In genomic region chr9:38269752-38270151, GRCh38 we compare ENCODE assay signal across 16 cellular contexts.
DNase-seq lines count a peak whose midpoint lies in the region; ATAC-seq and TF ChIP-seq lines count a peak whose summit lies in the region.
"Had no signal": no experiment of that assay in that cellular context is flagged by ENCODE, and none has a peak within 500 bp of the region (broad histone marks: within the 10 kb centered on the region; RNA-seq: fewer than 3 reads in every experiment).

No MANE protein-coding gene starts in this region.

- no peak overlapping the region for H3K9ac ChIP-seq in endodermal cell (ENCODE audit: extremely low read depth, low read length, poor library complexity, severe bottlenecking)

- no peak overlapping the region for H3K4me3 Mint-ChIP-seq in endodermal cell
- no peak overlapping the region for H3K4me3 Mint-ChIP-seq in nephron progenitor cell
- H3K4me3 Mint-ChIP-seq in stimulated activated memory B cell treated with anti-CD40 and anti-IgM and Interleukin-4, amounts not matched to agents 10 μg/mL and 1 μg/mL and 100 μg/mL, for 72 hours: no peak overlapping the region
- H3K4me3 Mint-ChIP-seq: CD4-positive, alpha-beta memory T cell; HFFc6 had no signal

- peak; percentile 22 for DNase-seq in endodermal cell
- DNase-seq in nephron progenitor cell: no peak
- no peak for DNase-seq in NCI-H526 treated with DMSO at 0.1 percent for 48 hours (lab: John Stamatoyannopoulos, UW)
- DNase-seq: C1 segment of cervical spinal cord; Calu3; CD4-positive, alpha-beta memory T cell; COR-L47; DMS53; DMS79 treated with DMSO at 0.1 percent for 48 hours; GF-D8; GOT3; HFFc6 had no signal

- H3K9me3 ChIP-seq in endodermal cell (ENCODE audit: control insufficient read depth, low read length): peaks cover 32% of the 10 kb centered on the region

- no peak overlapping the region for H3K27ac ChIP-seq in endodermal cell (ENCODE audit: low read depth, low read length)

- TF ChIP-seq CTCF in endodermal cell (conservative IDR thresholded peaks at IDR 0.05): no peak
- TF ChIP-seq CTCF in nephron progenitor cell (IDR thresholded peaks at IDR 0.05): no peak

- peak; percentile 41 for ATAC-seq in stimulated activated memory B cell treated with anti-CD40 and anti-IgM and Interleukin-4, amounts not matched to agents 10 μg/mL and 1 μg/mL and 100 μg/mL, for 72 hours
- ATAC-seq in GM21515 (IDR thresholded peaks at IDR 0.05; ENCODE audit: unreplicated experiment) (no peak), HG02938 (IDR thresholded peaks at IDR 0.05; ENCODE audit: unreplicated experiment) (no peak)

- no peak overlapping the region for H3K4me3 ChIP-seq in endodermal cell (ENCODE audit: low read length)
- H3K4me3 ChIP-seq: HAP-1 had no signal

- peaks cover 15% of the 10 kb centered on the region for H3K4me1 Mint-ChIP-seq in endodermal cell
- no peaks in the 10 kb centered on the region for H3K4me1 Mint-ChIP-seq in nephron progenitor cell
- no peaks in the 10 kb centered on the region for H3K4me1 Mint-ChIP-seq in stimulated activated memory B cell treated with anti-CD40 and anti-IgM and Interleukin-4, amounts not matched to agents 10 μg/mL and 1 μg/mL and 100 μg/mL, for 72 hours
- H3K4me1 Mint-ChIP-seq: CD4-positive, alpha-beta memory T cell had no signal

- H3K27me3 Mint-ChIP-seq in endodermal cell (ENCODE audit: insufficient read depth): peaks cover 18% of the 10 kb centered on the region
- H3K27me3 Mint-ChIP-seq in nephron progenitor cell (ENCODE audit: low read depth, poor library complexity): peaks cover 27% of the 10 kb centered on the region
- peaks cover 17% of the 10 kb centered on the region for H3K27me3 Mint-ChIP-seq in stimulated activated memory B cell treated with anti-CD40 and anti-IgM and Interleukin-4, amounts not matched to agents 10 μg/mL and 1 μg/mL and 100 μg/mL, for 72 hours

- 92 to 95% methylated on average over 3 to 4 of the region's 4 CpGs for WGBS in endodermal cell (ENCODE audit: insufficient coverage in 1 of 2, insufficient read length in 1 of 2), 2 experiments

- no peaks in the 10 kb centered on the region for H3K36me3 ChIP-seq in endodermal cell (ENCODE audit: control insufficient read depth, insufficient read depth, low read length)
- H3K36me3 ChIP-seq: HAP-1 had no signal

- H3K9me3 Mint-ChIP-seq in endodermal cell (peaks cover 16% of the 10 kb centered on the region), nephron progenitor cell (peaks cover 22% of the 10 kb centered on the region)
- peaks cover 20% of the 10 kb centered on the region for H3K9me3 Mint-ChIP-seq in stimulated activated memory B cell treated with anti-CD40 and anti-IgM and Interleukin-4, amounts not matched to agents 10 μg/mL and 1 μg/mL and 100 μg/mL, for 72 hours

- H3K4me1 ChIP-seq in endodermal cell (ENCODE audit: control insufficient read depth, insufficient read depth, low read length): peaks cover 3% of the 10 kb centered on the region
- H3K4me1 ChIP-seq: HAP-1 had no signal

- H3K36me3 Mint-ChIP-seq in endodermal cell (ENCODE audit: low read depth) (no peaks in the 10 kb centered on the region), nephron progenitor cell (ENCODE audit: low read depth) (no peaks in the 10 kb centered on the region)
- peaks cover 4% of the 10 kb centered on the region for H3K36me3 Mint-ChIP-seq in stimulated activated memory B cell treated with anti-CD40 and anti-IgM and Interleukin-4, amounts not matched to agents 10 μg/mL and 1 μg/mL and 100 μg/mL, for 72 hours
- H3K36me3 Mint-ChIP-seq: CD4-positive, alpha-beta memory T cell had no signal

- H3K27ac Mint-ChIP-seq in endodermal cell: no peak overlapping the region
- H3K27ac Mint-ChIP-seq in nephron progenitor cell: peak overlapping the region; percentile 23
- no peak overlapping the region for H3K27ac Mint-ChIP-seq in stimulated activated memory B cell treated with anti-CD40 and anti-IgM and Interleukin-4, amounts not matched to agents 10 μg/mL and 1 μg/mL and 100 μg/mL, for 72 hours
- H3K27ac Mint-ChIP-seq: CD4-positive, alpha-beta memory T cell; HFFc6 had no signal

- H3K27me3 ChIP-seq in endodermal cell (ENCODE audit: control insufficient read depth, insufficient read depth, low read length, poor library complexity, severe bottlenecking): no peaks in the 10 kb centered on the region
